14 cellular contexts compared by ENCODE assay signal in genomic region chr2:142037744-142038143, GRCh38.
DNase-seq lines count a peak whose midpoint lies in the region; ATAC-seq and TF ChIP-seq lines count a peak whose summit lies in the region.
"Had no signal": no experiment of that assay in that cellular context is flagged by ENCODE, and none has a peak within 500 bp of the region (broad histone marks: within the 10 kb centered on the region; RNA-seq: fewer than 3 reads in every experiment).

No MANE protein-coding gene starts in this region.

- H3K4me1 ChIP-seq in right lobe of liver = no peaks in the 10 kb centered on the region
- H3K4me1 ChIP-seq: right atrium auricular region, vagina had no signal

- ATAC-seq in GM21717 (IDR thresholded peaks at IDR 0.05; ENCODE audit: unreplicated experiment) (no peak), right lobe of liver (no peak)
- ATAC-seq: stimulated activated naive B cell treated with anti-CD40 and anti-IgM and Interleukin-4, amounts not matched to agents 10 μg/mL and 1 μg/mL and 100 μg/mL, for 72 hours had no signal

- TF ChIP-seq CTCF in LNCaP clone FGC (IDR thresholded peaks at IDR 0.05; ENCODE audit: control insufficient read depth, extremely low read depth, insufficient read depth) (peak; percentile 30; the same call in 1 of the 2 replicates), astrocyte of the spinal cord (IDR thresholded peaks at IDR 0.05; ENCODE audit: low read depth, low read length) (no peak), right lobe of liver (IDR thresholded peaks at IDR 0.05) (no peak)

- intact Hi-C loops in right lobe of liver (cut with DNase I) = no loop called here

- DNase-seq in DMS53 (lab: John Stamatoyannopoulos, UW) (peak; percentile 2), LNCaP clone FGC (ENCODE audit: low read depth) (no peak), astrocyte of the spinal cord (ENCODE audit: low read depth, low spot score) (peak; percentile 20), midbrain (lab: John Stamatoyannopoulos, UW) (peak; percentile 11), right lobe of liver (no peak), mucosa of gallbladder (ENCODE audit: low spot score) (no peak)
- no peak for DNase-seq in stimulated activated CD4-positive, alpha-beta T cell treated with anti-CD3 and anti-CD28 coated beads, Interleukin-2, amount 100 ng/mL, for 24 hours
- DNase-seq: activated CD4-positive, alpha-beta T cell treated with anti-CD3 and anti-CD28 coated beads, Interleukin-2, amount 10 ng/mL, durations not matched to agents 7 days and 5 days; effector CD4-positive, alpha-beta T cell; NCI-H2029 treated with DMSO at 0.1 percent for 48 hours; stimulated activated naive B cell treated with anti-CD40 and anti-IgM and Interleukin-4, amounts not matched to agents 10 μg/mL and 1 μg/mL and 100 μg/mL, for 72 hours had no signal

- no peak overlapping the region for H3K4me3 ChIP-seq in LNCaP clone FGC (ENCODE audit: low read depth, low read length)
- no peak overlapping the region for H3K4me3 ChIP-seq in astrocyte of the spinal cord (ENCODE audit: low read depth, low read length)
- H3K4me3 ChIP-seq in right lobe of liver = no peak overlapping the region
- H3K4me3 ChIP-seq: right atrium auricular region, vagina had no signal

- H3K27ac ChIP-seq in right lobe of liver = no peak overlapping the region
- H3K27ac ChIP-seq: right atrium auricular region, vagina had no signal

- WGBS in right lobe of liver (ENCODE audit: insufficient coverage, low coverage, low lambda C conversion rate, missing lambda C conversion rate) = 10% methylated on average over 3 of the region's 3 CpGs

- no peaks in the 10 kb centered on the region for H3K9me3 ChIP-seq in right lobe of liver
- H3K9me3 ChIP-seq: right atrium auricular region, vagina had no signal

- H3K27me3 ChIP-seq in right lobe of liver = peaks cover 0 to 4% of the 10 kb centered on the region in 2 donors
- H3K27me3 ChIP-seq: right atrium auricular region, vagina had no signal

- TF ChIP-seq POLR2A in right lobe of liver (IDR thresholded peaks at IDR 0.05) = no peak

- in situ Hi-C loops in astrocyte of the spinal cord (cut with HindIII; ENCODE audit: low sequenced_read_pairs) = no loop called here

- H3K36me3 ChIP-seq in right lobe of liver = no peaks in the 10 kb centered on the region
- H3K36me3 ChIP-seq: right atrium auricular region, vagina had no signal

Comparison
In these comparisons a context has a peak if more than half of its experiments do, and no peak if none do; other contexts are left out.
1. DNase-seq: peak in DMS53 (single experiment), astrocyte of the spinal cord (single experiment) and midbrain (single experiment); none in LNCaP clone FGC (single experiment), right lobe of liver (0 of 3), stimulated activated CD4-positive, alpha-beta T cell treated with anti-CD3 and anti-CD28 coated beads, Interleukin-2, amount 100 ng/mL, for 24 hours (0 of 2) and mucosa of gallbladder (single experiment).